ENCODE assay signal across 1 cellular context in genomic region chr1:180527270-180527669, GRCh38.
TF ChIP-seq lines count a peak whose summit lies in the region.

No MANE protein-coding gene starts in this region.

TF ChIP-seq in A549, 52 proteins besides CTCF, POLR2A, EP300 and RAD21 (continued from another document):
- no peak for TF ChIP-seq REST (IDR thresholded peaks at IDR 0.05)
- no peak for TF ChIP-seq HOXA7 (CRISPR knock-in tag; IDR thresholded peaks at IDR 0.05)
- TF ChIP-seq RCOR1 (IDR thresholded peaks at IDR 0.05; ENCODE audit: low read depth, low read length): no peak
- no peak for TF ChIP-seq CHD4 (IDR thresholded peaks at IDR 0.05; ENCODE audit: borderline replicate concordance)
- TF ChIP-seq, protein P1, sequence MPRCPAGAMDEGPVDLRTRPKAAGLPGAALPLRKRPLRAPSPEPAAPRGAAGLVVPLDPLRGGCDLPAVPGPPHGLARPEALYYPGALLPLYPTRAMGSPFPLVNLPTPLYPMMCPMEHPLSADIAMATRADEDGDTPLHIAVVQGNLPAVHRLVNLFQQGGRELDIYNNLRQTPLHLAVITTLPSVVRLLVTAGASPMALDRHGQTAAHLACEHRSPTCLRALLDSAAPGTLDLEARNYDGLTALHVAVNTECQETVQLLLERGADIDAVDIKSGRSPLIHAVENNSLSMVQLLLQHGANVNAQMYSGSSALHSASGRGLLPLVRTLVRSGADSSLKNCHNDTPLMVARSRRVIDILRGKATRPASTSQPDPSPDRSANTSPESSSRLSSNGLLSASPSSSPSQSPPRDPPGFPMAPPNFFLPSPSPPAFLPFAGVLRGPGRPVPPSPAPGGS (IDR thresholded peaks at IDR 0.05): no peak
- no peak for TF ChIP-seq CBX8 (IDR thresholded peaks at IDR 0.05)
- TF ChIP-seq RFX5 (IDR thresholded peaks at IDR 0.05): no peak
- TF ChIP-seq CHD2 (IDR thresholded peaks at IDR 0.05; ENCODE audit: low read length, partially characterized antibody): no peak
TF ChIP-seq in A549: peak in this region for 0.
